Comparison of ENCODE assay signal across 1 cellular context in genomic region chr11:118338637-118339061, GRCh38.
TF ChIP-seq lines count a peak whose summit lies in the region.

No MANE protein-coding gene starts in this region.

TF ChIP-seq in IMR-90, 13 proteins besides CTCF, POLR2A, EP300 and RAD21 (continued from another document):
- TF ChIP-seq CHD1 (IDR thresholded peaks at IDR 0.05; ENCODE audit: low read depth, low read length) = no peak
- no peak for TF ChIP-seq CEBPB (IDR thresholded peaks at IDR 0.05; ENCODE audit: low read depth, low read length)
- no peak for TF ChIP-seq RCOR1 (IDR thresholded peaks at IDR 0.05; ENCODE audit: insufficient replicate concordance, low read length)
- no peak for TF ChIP-seq MAFK (IDR thresholded peaks at IDR 0.05; ENCODE audit: low read depth, low read length)
- TF ChIP-seq BHLHE40 (IDR thresholded peaks at IDR 0.05; ENCODE audit: low read depth, low read length) = no peak
- TF ChIP-seq RFX5 (IDR thresholded peaks at IDR 0.05; ENCODE audit: low read depth, low read length) = no peak
